ENCODE assay signal across 8 cellular contexts in genomic region chrX:123884809-123885408, GRCh38. TPM values are rescaled to one million over a fixed set of nuclear protein-coding genes. Genes with fewer than 3 reads are reported as not detected.
DNase-seq lines count a peak whose midpoint lies in the region; ATAC-seq, FAIRE-seq and TF ChIP-seq lines count a peak whose summit lies in the region.

No MANE protein-coding gene starts in this region.

- peak; percentile 25 to 41 (median 37) for TF ChIP-seq CTCF in uterus (IDR thresholded peaks at IDR 0.05)

- peaks cover 12% of the 10 kb centered on the region for H3K36me3 ChIP-seq in adipocyte (ENCODE audit: control insufficient read depth, insufficient read depth, low read length, severe bottlenecking)
- H3K36me3 ChIP-seq in uterus: no peaks in the 10 kb centered on the region

- no peak overlapping the region for H3K4me3 ChIP-seq in adipocyte (ENCODE audit: low read length)
- no peak overlapping the region for H3K4me3 ChIP-seq in uterus

- FAIRE-seq in islet of Langerhans (lab: Jason Lieb, UNC): peak; percentile 99

- no peak overlapping the region for H3K9ac ChIP-seq in adipocyte (ENCODE audit: low read length)

- H3K4me1 ChIP-seq in adipocyte (ENCODE audit: control insufficient read depth, insufficient read depth, low read length): no peaks in the 10 kb centered on the region
- no peaks in the 10 kb centered on the region for H3K4me1 ChIP-seq in uterus

- intact Hi-C loops in uterus (cut with DNase I; ENCODE audit: low total_unique reads): no loop called here

- no peak for ATAC-seq in HG03159 (IDR thresholded peaks at IDR 0.05; ENCODE audit: unreplicated experiment)

- no peak overlapping the region for H3K27ac ChIP-seq in uterus

- H3K27me3 ChIP-seq in adipocyte (replicated peaks; ENCODE audit: control insufficient read depth, insufficient read depth, low read length) (no peaks in the 10 kb centered on the region), uterus (no peaks in the 10 kb centered on the region)

- H3K9me3 ChIP-seq in adipocyte (ENCODE audit: control insufficient read depth, low read length): no peaks in the 10 kb centered on the region
- no peaks in the 10 kb centered on the region for H3K9me3 ChIP-seq in uterus

- peak; percentile 3 for DNase-seq in NCI-H345 treated with DMSO at 0.1 percent for 48 hours (lab: John Stamatoyannopoulos, UW; ENCODE audit: unreplicated experiment)
- DNase-seq in NCI-H345 (lab: John Stamatoyannopoulos, UW): no peak
- peak; percentile 25 for DNase-seq in H4 (ENCODE audit: low spot score)
- peak; percentile 8 for DNase-seq in NCI-H2196 treated with DMSO at 0.1 percent for 48 hours (lab: John Stamatoyannopoulos, UW; ENCODE audit: unreplicated experiment)
- DNase-seq in adipocyte (ENCODE audit: low read depth): peak; percentile 77
- peak in 1 of 2 donors; percentile 46 for DNase-seq in uterus

- no peak for TF ChIP-seq POLR2A in uterus (IDR thresholded peaks at IDR 0.05)

RNA-seq across cellular contexts. Expression of gene XIAP, which starts 25.1 kb away (rescaled TPM):
- 18.6 and 19.0 TPM in 2 replicates for total RNA-seq in H4 (2014; rRNA removed; shearing (Covaris generic))
- 10 to 100 TPM in 3 of 4 donors, 1 to 10 TPM in 1; 4.9 to 83.5 (median 56.6) TPM for total RNA-seq in uterus
